In the genomic region with DNA sequence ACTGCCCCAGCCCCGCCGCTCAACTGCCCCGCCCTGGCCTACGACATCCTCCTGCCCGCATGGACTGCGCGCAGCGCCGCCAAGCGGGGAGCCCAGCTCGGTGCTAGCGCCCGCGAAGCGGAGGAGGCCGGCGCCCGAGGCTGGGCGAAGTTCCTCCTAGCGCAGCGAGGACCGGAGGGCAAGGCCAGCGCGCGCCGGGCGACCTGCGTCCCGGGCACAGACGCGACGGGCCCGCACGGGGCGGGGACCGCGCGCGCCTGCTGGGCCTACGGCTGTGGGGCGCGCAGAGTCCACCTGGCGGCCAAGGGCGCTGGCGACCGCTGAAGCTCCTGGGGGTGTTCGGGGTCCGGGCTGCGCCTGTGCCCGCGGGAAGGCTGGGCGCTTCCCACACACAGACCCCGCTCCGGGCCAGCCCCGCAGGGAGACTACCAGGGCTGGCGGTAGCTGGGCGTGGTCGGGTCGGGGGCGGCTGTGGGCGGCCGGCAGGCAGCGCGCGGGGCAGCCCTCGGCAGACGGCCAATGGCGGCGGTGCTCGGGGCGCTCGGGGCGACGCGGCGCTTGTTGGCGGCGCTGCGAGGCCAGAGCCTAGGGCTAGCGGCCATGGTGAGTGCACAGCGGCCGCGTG, we compare ENCODE assay signal across 1 cellular context.
A peak's percentile ranks its signal among the peaks of the same experiment; 100 is the strongest.
TF ChIP-seq lines count a peak whose summit lies in the region.

TSS of gene PCBD2 (plus strand) at position 511 of the 625 bp plus-strand sequence. CDS start at position 520, 9 bp downstream.

TF ChIP-seq in H1, 55 proteins besides CTCF, POLR2A, EP300 and RAD21 (continued from another document):
- TF ChIP-seq USF2 (IDR thresholded peaks at IDR 0.05; ENCODE audit: low read length) (no peak), HDAC2 (IDR thresholded peaks at IDR 0.05; ENCODE audit: borderline replicate concordance in 1 of 2, low read depth in 2 of 2, low read length in 2 of 2) (peak; percentile 56 to 78; a peak in 1 of 4 replicates), TCF12 (IDR thresholded peaks at IDR 0.05; ENCODE audit: low read depth, low read length) (0 out of 2 replicates have a peak, but pooled peaks have one; percentile 10), ATF2 (IDR thresholded peaks at IDR 0.05; ENCODE audit: low read length) (no peak), BRCA1 (IDR thresholded peaks at IDR 0.05; ENCODE audit: low read depth, low read length) (no peak), CHD1 (IDR thresholded peaks at IDR 0.05; ENCODE audit: low read depth, low read length) (no peak), KDM4A (IDR thresholded peaks at IDR 0.05; ENCODE audit: low read depth, low read length, severe bottlenecking) (peak; percentile 84), EZH2 (IDR thresholded peaks at IDR 0.05; ENCODE audit: low read depth, low read length, severe bottlenecking) (peak; percentile 23), NANOG (IDR thresholded peaks at IDR 0.05; ENCODE audit: insufficient read depth, low read depth, low read length, poor library complexity, severe bottlenecking) (peak; percentile 43), FOSL1 (IDR thresholded peaks at IDR 0.05; ENCODE audit: insufficient read depth, low read depth, low read length) (no peak), SIN3A (conservative IDR thresholded peaks at IDR 0.05 in 1 of 2, IDR thresholded peaks at IDR 0.05 in 1 of 2; ENCODE audit: low read depth in 1 of 2, low read length in 2 of 2) (peak in 1 of 2 experiments; percentile 82; a peak in 2 of 4 replicates), CBX5 (IDR thresholded peaks at IDR 0.05; ENCODE audit: low read depth, low read length) (no peak), POLR2AphosphoS5 (IDR thresholded peaks at IDR 0.05; ENCODE audit: low read depth, low read length) (peak; percentile 80; the same call in 1 of the 2 replicates), SP2 (IDR thresholded peaks at IDR 0.05; ENCODE audit: low read length) (no peak), RBBP5 (IDR thresholded peaks at IDR 0.05; ENCODE audit: borderline replicate concordance, low read depth, low read length) (peak; percentile 56; the same call in 1 of the 2 replicates), NRF1 (IDR thresholded peaks at IDR 0.05; ENCODE audit: low read depth, low read length) (no peak), GTF2F1 (IDR thresholded peaks at IDR 0.05; ENCODE audit: borderline replicate concordance, low read depth, low read length) (no peak), MAFK (IDR thresholded peaks at IDR 0.05; ENCODE audit: low read depth, low read length) (no peak), KDM5A (IDR thresholded peaks at IDR 0.05; ENCODE audit: low read length) (no peak), SIX5 (IDR thresholded peaks at IDR 0.05; ENCODE audit: low read depth, low read length) (no peak), SP4 (IDR thresholded peaks at IDR 0.05; ENCODE audit: low read length) (no peak), CREB1 (IDR thresholded peaks at IDR 0.05) (peak; percentile 59), SIRT6 (IDR thresholded peaks at IDR 0.05; ENCODE audit: low read length) (no peak), ZNF274 (IDR thresholded peaks at IDR 0.05; ENCODE audit: borderline replicate concordance, extremely low read depth, low read length) (no peak), CHD2 (IDR thresholded peaks at IDR 0.05; ENCODE audit: low read length) (no peak), TAF7 (optimal IDR thresholded peaks at IDR 0.05; ENCODE audit: borderline replicate concordance, low read depth, low read length) (peak; percentile 75), PHF8 (conservative IDR thresholded peaks at IDR 0.05; ENCODE audit: low read depth, low read length) (peak; percentile 76; the same call in 1 of the 2 replicates)
- TF ChIP-seq, protein P1, sequence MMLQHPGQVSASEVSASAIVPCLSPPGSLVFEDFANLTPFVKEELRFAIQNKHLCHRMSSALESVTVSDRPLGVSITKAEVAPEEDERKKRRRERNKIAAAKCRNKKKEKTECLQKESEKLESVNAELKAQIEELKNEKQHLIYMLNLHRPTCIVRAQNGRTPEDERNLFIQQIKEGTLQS (IDR thresholded peaks at IDR 0.05; ENCODE audit: insufficient read depth, low read depth, low read length), result no peak
- TF ChIP-seq, protein P2, sequence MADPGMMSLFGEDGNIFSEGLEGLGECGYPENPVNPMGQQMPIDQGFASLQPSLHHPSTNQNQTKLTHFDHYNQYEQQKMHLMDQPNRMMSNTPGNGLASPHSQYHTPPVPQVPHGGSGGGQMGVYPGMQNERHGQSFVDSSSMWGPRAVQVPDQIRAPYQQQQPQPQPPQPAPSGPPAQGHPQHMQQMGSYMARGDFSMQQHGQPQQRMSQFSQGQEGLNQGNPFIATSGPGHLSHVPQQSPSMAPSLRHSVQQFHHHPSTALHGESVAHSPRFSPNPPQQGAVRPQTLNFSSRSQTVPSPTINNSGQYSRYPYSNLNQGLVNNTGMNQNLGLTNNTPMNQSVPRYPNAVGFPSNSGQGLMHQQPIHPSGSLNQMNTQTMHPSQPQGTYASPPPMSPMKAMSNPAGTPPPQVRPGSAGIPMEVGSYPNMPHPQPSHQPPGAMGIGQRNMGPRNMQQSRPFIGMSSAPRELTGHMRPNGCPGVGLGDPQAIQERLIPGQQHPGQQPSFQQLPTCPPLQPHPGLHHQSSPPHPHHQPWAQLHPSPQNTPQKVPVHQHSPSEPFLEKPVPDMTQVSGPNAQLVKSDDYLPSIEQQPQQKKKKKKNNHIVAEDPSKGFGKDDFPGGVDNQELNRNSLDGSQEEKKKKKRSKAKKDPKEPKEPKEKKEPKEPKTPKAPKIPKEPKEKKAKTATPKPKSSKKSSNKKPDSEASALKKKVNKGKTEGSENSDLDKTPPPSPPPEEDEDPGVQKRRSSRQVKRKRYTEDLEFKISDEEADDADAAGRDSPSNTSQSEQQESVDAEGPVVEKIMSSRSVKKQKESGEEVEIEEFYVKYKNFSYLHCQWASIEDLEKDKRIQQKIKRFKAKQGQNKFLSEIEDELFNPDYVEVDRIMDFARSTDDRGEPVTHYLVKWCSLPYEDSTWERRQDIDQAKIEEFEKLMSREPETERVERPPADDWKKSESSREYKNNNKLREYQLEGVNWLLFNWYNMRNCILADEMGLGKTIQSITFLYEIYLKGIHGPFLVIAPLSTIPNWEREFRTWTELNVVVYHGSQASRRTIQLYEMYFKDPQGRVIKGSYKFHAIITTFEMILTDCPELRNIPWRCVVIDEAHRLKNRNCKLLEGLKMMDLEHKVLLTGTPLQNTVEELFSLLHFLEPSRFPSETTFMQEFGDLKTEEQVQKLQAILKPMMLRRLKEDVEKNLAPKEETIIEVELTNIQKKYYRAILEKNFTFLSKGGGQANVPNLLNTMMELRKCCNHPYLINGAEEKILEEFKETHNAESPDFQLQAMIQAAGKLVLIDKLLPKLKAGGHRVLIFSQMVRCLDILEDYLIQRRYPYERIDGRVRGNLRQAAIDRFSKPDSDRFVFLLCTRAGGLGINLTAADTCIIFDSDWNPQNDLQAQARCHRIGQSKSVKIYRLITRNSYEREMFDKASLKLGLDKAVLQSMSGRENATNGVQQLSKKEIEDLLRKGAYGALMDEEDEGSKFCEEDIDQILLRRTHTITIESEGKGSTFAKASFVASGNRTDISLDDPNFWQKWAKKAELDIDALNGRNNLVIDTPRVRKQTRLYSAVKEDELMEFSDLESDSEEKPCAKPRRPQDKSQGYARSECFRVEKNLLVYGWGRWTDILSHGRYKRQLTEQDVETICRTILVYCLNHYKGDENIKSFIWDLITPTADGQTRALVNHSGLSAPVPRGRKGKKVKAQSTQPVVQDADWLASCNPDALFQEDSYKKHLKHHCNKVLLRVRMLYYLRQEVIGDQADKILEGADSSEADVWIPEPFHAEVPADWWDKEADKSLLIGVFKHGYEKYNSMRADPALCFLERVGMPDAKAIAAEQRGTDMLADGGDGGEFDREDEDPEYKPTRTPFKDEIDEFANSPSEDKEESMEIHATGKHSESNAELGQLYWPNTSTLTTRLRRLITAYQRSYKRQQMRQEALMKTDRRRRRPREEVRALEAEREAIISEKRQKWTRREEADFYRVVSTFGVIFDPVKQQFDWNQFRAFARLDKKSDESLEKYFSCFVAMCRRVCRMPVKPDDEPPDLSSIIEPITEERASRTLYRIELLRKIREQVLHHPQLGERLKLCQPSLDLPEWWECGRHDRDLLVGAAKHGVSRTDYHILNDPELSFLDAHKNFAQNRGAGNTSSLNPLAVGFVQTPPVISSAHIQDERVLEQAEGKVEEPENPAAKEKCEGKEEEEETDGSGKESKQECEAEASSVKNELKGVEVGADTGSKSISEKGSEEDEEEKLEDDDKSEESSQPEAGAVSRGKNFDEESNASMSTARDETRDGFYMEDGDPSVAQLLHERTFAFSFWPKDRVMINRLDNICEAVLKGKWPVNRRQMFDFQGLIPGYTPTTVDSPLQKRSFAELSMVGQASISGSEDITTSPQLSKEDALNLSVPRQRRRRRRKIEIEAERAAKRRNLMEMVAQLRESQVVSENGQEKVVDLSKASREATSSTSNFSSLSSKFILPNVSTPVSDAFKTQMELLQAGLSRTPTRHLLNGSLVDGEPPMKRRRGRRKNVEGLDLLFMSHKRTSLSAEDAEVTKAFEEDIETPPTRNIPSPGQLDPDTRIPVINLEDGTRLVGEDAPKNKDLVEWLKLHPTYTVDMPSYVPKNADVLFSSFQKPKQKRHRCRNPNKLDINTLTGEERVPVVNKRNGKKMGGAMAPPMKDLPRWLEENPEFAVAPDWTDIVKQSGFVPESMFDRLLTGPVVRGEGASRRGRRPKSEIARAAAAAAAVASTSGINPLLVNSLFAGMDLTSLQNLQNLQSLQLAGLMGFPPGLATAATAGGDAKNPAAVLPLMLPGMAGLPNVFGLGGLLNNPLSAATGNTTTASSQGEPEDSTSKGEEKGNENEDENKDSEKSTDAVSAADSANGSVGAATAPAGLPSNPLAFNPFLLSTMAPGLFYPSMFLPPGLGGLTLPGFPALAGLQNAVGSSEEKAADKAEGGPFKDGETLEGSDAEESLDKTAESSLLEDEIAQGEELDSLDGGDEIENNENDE (IDR thresholded peaks at IDR 0.05; ENCODE audit: insufficient replicate concordance, low read length), result no peak
- TF ChIP-seq, protein P3, sequence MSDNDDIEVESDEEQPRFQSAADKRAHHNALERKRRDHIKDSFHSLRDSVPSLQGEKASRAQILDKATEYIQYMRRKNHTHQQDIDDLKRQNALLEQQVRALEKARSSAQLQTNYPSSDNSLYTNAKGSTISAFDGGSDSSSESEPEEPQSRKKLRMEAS (IDR thresholded peaks at IDR 0.05), result peak; percentile 87
